12 cellular contexts compared by ENCODE assay signal in the genomic region with DNA sequence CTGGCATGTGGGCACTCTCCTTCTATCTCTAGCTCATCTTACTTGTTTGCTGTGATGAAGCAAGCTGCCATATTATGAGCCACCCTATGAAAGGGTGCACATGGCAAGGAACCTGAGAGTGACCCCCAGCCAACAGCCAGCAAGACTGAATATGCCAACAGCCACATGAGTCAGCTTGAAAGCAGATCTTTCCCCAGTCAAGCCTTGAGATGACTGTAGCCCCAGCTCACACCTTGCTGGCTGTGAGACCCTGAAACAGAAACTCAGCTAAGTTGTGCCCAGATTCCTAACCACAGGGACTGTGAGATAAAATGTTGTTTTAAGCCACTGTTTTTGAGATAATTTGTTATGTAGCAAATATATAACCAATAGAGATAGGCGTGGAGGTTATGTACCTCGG. TPM values are rescaled to one million over a fixed set of nuclear protein-coding genes. Genes with fewer than 3 reads are reported as not detected.
DNase-seq lines count a peak whose midpoint lies in the region; ATAC-seq and TF ChIP-seq lines count a peak whose summit lies in the region.
"Had no signal": no experiment of that assay in that cellular context is flagged by ENCODE, and none has a peak within 500 bp of the region (broad histone marks: within the 10 kb centered on the region; RNA-seq: fewer than 3 reads in every experiment).

No MANE protein-coding gene starts in this region.

- no peak overlapping the region for H3K4me3 ChIP-seq in SK-N-SH (ENCODE audit: low read depth in 2 of 2, low read length in 1 of 2)
- H3K4me3 ChIP-seq in smooth muscle cell = no peak overlapping the region
- H3K4me3 ChIP-seq: mucosa of descending colon had no signal

- H3K4me3 Mint-ChIP-seq in activated CD8-positive, alpha-beta T cell treated with anti-CD3 and anti-CD28 coated beads, Interleukin-2, amount 10 ng/mL, durations not matched to agents 7 days and 5 days = no peak overlapping the region
- H3K4me3 Mint-ChIP-seq: WTC11 had no signal

- H3K79me2 ChIP-seq in SK-N-SH (ENCODE audit: insufficient read depth) (no peaks in the 10 kb centered on the region), smooth muscle cell (ENCODE audit: low read depth) (no peaks in the 10 kb centered on the region)

- H3F3A ChIP-seq in SK-N-SH (replicated peaks; ENCODE audit: insufficient read depth) = peaks cover 7% of the 10 kb centered on the region
- no peaks in the 10 kb centered on the region for H3F3A ChIP-seq in smooth muscle cell (ENCODE audit: low read depth)

- CTCF ChIA-PET in SK-N-SH (lab: Yijun Ruan, JAX) = no interaction called here
- CTCF ChIA-PET in activated CD8-positive, alpha-beta T cell treated with anti-CD3 and anti-CD28 coated beads, Interleukin-2, amount 10 ng/mL, durations not matched to agents 7 days and 5 days (lab: Charles Lee) = no interaction called here

- H3K27me3 ChIP-seq in SK-N-SH (ENCODE audit: insufficient read depth) (no peaks in the 10 kb centered on the region), smooth muscle cell (ENCODE audit: low read depth) (no peaks in the 10 kb centered on the region)

- H3K36me3 Mint-ChIP-seq in activated CD8-positive, alpha-beta T cell treated with anti-CD3 and anti-CD28 coated beads, Interleukin-2, amount 10 ng/mL, durations not matched to agents 7 days and 5 days (ENCODE audit: low read depth) = peaks cover 2% of the 10 kb centered on the region

- no peaks in the 10 kb centered on the region for H3K9me2 ChIP-seq in SK-N-SH

- H3K27ac Mint-ChIP-seq in activated CD8-positive, alpha-beta T cell treated with anti-CD3 and anti-CD28 coated beads, Interleukin-2, amount 10 ng/mL, durations not matched to agents 7 days and 5 days = no peak overlapping the region
- H3K27ac Mint-ChIP-seq: WTC11 had no signal

- H3K4me1 ChIP-seq in SK-N-SH (ENCODE audit: control insufficient read depth in 1 of 2, insufficient read depth in 2 of 2, low read depth in 1 of 2, low read length in 1 of 2) (no peaks in the 10 kb centered on the region), smooth muscle cell (ENCODE audit: low read depth) (no peaks in the 10 kb centered on the region)

- no peak overlapping the region for H3K27ac ChIP-seq in SK-N-SH (ENCODE audit: low read depth in 2 of 2, low read length in 1 of 2)
- H3K27ac ChIP-seq in smooth muscle cell (ENCODE audit: low read depth) = no peak overlapping the region

- DNase-seq in SK-N-SH = no peak
- no peak for DNase-seq in activated CD8-positive, alpha-beta T cell treated with anti-CD3 and anti-CD28 coated beads, Interleukin-2, amount 10 ng/mL, durations not matched to agents 7 days and 5 days
- DNase-seq in stimulated activated CD4-positive, alpha-beta T cell treated with anti-CD3 and anti-CD28 coated beads, Interleukin-4, amount 100 ng/mL, for 1 hour = peak; percentile 10
- DNase-seq in smooth muscle cell (lab: John Stamatoyannopoulos, UW; ENCODE audit: unreplicated experiment) = no peak
- DNase-seq in NCI-H1694 treated with DMSO at 0.1 percent for 48 hours (lab: John Stamatoyannopoulos, UW) = no peak
- no peak for DNase-seq in HCEC 1CT
- DNase-seq: erythroblast, mucosa of descending colon, NCI-H2171 had no signal

- H3K9ac ChIP-seq in SK-N-SH (no peak overlapping the region), smooth muscle cell (ENCODE audit: low read depth) (no peak overlapping the region)

- TF ChIP-seq CTCF in SK-N-SH (IDR thresholded peaks at IDR 0.05) (no peak), smooth muscle cell (IDR thresholded peaks at IDR 0.05; ENCODE audit: borderline replicate concordance, insufficient read depth, poor library complexity, severe bottlenecking) (no peak)

- peak; percentile 3; the same call in 1 of the 3 replicates for ATAC-seq in SK-N-SH treated with all-trans-retinoic acid at 6 μM for 48 hours
- peak; percentile 76 for ATAC-seq in HG02798 (IDR thresholded peaks at IDR 0.05; ENCODE audit: poor library complexity, unreplicated experiment)
- peak; percentile 47 for ATAC-seq in activated CD8-positive, alpha-beta T cell treated with anti-CD3 and anti-CD28 coated beads, Interleukin-2, amount 10 ng/mL, durations not matched to agents 7 days and 5 days
- ATAC-seq: mucosa of descending colon, WTC11 had no signal

- H3K9me3 Mint-ChIP-seq in activated CD8-positive, alpha-beta T cell treated with anti-CD3 and anti-CD28 coated beads, Interleukin-2, amount 10 ng/mL, durations not matched to agents 7 days and 5 days (ENCODE audit: insufficient read depth) = no peaks in the 10 kb centered on the region
- H3K9me3 Mint-ChIP-seq: WTC11 had no signal

- peaks cover 9 to 30% of the 10 kb centered on the region in 2 experiments for H3K36me3 ChIP-seq in SK-N-SH (replicated peaks in 1 of 2; ENCODE audit: control insufficient read depth in 1 of 2, insufficient read depth in 2 of 2, low read length in 1 of 2)
- no peaks in the 10 kb centered on the region for H3K36me3 ChIP-seq in smooth muscle cell (ENCODE audit: low read depth)

- 86% methylated on average over 2 of the region's 2 CpGs for WGBS in SK-N-SH (ENCODE audit: low lambda C conversion rate)
- WGBS in smooth muscle cell (ENCODE audit: low lambda C conversion rate) = 94% methylated on average over 2 of the region's 2 CpGs

- H3K4me1 Mint-ChIP-seq in activated CD8-positive, alpha-beta T cell treated with anti-CD3 and anti-CD28 coated beads, Interleukin-2, amount 10 ng/mL, durations not matched to agents 7 days and 5 days (ENCODE audit: low read depth) = peaks cover 6% of the 10 kb centered on the region

- TF ChIP-seq EP300 in SK-N-SH (IDR thresholded peaks at IDR 0.05; ENCODE audit: borderline replicate concordance in 1 of 2, low read depth in 1 of 2, low read length in 1 of 2) = no peak

- TF ChIP-seq RAD21 in SK-N-SH (IDR thresholded peaks at IDR 0.05; ENCODE audit: low read length) = no peak

- H2AFZ ChIP-seq in SK-N-SH (ENCODE audit: low read depth) (no peak overlapping the region), smooth muscle cell (ENCODE audit: low read depth) (no peak overlapping the region)

- no peak overlapping the region for H3K4me2 ChIP-seq in SK-N-SH
- H3K4me2 ChIP-seq in smooth muscle cell = no peak overlapping the region

- H4K20me1 ChIP-seq in SK-N-SH (ENCODE audit: insufficient read depth) (no peaks in the 10 kb centered on the region), smooth muscle cell (ENCODE audit: low read depth) (no peaks in the 10 kb centered on the region)

- no peaks in the 10 kb centered on the region for H3K9me3 ChIP-seq in SK-N-SH
- H3K9me3 ChIP-seq in smooth muscle cell (replicated peaks; ENCODE audit: low read depth) = no peaks in the 10 kb centered on the region
- H3K9me3 ChIP-seq: mucosa of descending colon had no signal

- POLR2A ChIA-PET in SK-N-SH (lab: Yijun Ruan, JAX) = no interaction called here
- POLR2A ChIA-PET in activated CD8-positive, alpha-beta T cell treated with anti-CD3 and anti-CD28 coated beads, Interleukin-2, amount 10 ng/mL, durations not matched to agents 7 days and 5 days (lab: Charles Lee) = no interaction called here

- H3K27me3 Mint-ChIP-seq in activated CD8-positive, alpha-beta T cell treated with anti-CD3 and anti-CD28 coated beads, Interleukin-2, amount 10 ng/mL, durations not matched to agents 7 days and 5 days (ENCODE audit: low read depth) = no peaks in the 10 kb centered on the region

TF ChIP-seq in SK-N-SH treated with all-trans-retinoic acid at 6 μM for 48 hours, 23 proteins besides CTCF, POLR2A, EP300 and RAD21:
- TF ChIP-seq RARB (CRISPR knock-in tag; IDR thresholded peaks at IDR 0.05) = no peak
- TF ChIP-seq ESRRG (CRISPR knock-in tag; IDR thresholded peaks at IDR 0.05) = no peak
- no peak for TF ChIP-seq ZNF70 (CRISPR knock-in tag; IDR thresholded peaks at IDR 0.05)
- no peak for TF ChIP-seq CREB5 (CRISPR knock-in tag; IDR thresholded peaks at IDR 0.05; ENCODE audit: low read depth)

TF ChIP-seq in SK-N-SH, 30 proteins besides CTCF, POLR2A, EP300 and RAD21:
- no peak for TF ChIP-seq TEAD4 (IDR thresholded peaks at IDR 0.05; ENCODE audit: borderline replicate concordance, insufficient read depth)
- TF ChIP-seq GABPA (IDR thresholded peaks at IDR 0.05; ENCODE audit: low read depth) = no peak
- no peak for TF ChIP-seq MXI1 (IDR thresholded peaks at IDR 0.05; ENCODE audit: low read depth, low read length)
- no peak for TF ChIP-seq JUND (IDR thresholded peaks at IDR 0.05)
- TF ChIP-seq IRF3 (IDR thresholded peaks at IDR 0.05; ENCODE audit: low read depth, low read length) = no peak
- TF ChIP-seq, protein P1, sequence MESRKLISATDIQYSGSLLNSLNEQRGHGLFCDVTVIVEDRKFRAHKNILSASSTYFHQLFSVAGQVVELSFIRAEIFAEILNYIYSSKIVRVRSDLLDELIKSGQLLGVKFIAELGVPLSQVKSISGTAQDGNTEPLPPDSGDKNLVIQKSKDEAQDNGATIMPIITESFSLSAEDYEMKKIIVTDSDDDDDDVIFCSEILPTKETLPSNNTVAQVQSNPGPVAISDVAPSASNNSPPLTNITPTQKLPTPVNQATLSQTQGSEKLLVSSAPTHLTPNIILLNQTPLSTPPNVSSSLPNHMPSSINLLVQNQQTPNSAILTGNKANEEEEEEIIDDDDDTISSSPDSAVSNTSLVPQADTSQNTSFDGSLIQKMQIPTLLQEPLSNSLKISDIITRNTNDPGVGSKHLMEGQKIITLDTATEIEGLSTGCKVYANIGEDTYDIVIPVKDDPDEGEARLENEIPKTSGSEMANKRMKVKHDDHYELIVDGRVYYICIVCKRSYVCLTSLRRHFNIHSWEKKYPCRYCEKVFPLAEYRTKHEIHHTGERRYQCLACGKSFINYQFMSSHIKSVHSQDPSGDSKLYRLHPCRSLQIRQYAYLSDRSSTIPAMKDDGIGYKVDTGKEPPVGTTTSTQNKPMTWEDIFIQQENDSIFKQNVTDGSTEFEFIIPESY (IDR thresholded peaks at IDR 0.05; ENCODE audit: borderline replicate concordance, low read depth) = no peak
- TF ChIP-seq SMC3 (IDR thresholded peaks at IDR 0.05; ENCODE audit: low read depth, low read length) = no peak
- no peak for TF ChIP-seq TAF1 (IDR thresholded peaks at IDR 0.05; ENCODE audit: borderline replicate concordance, low read depth, low read length)

RNA-seq across cellular contexts. Expression of gene KDM5C, which starts 36.2 kb away (rescaled TPM):
- polyA plus RNA-seq in SK-N-SH (2012; rRNA removed) = 76.6 and 95.4 TPM in 2 replicates
- 31.2 and 45.3 TPM in 2 replicates for polyA plus RNA-seq in SK-N-SH (2012; cell fraction: cytosol; rRNA removed)
- polyA plus RNA-seq in SK-N-SH (2012; cell fraction: nucleus; rRNA removed) = 209 and 228 TPM in 2 replicates
- total RNA-seq in activated CD8-positive, alpha-beta T cell treated with anti-CD3 and anti-CD28 coated beads, Interleukin-2, amount 10 ng/mL, durations not matched to agents 7 days and 5 days = 10 to 100 TPM; 81.8 to 84.4 TPM
- 183 and 191 TPM in 2 replicates for total RNA-seq in smooth muscle cell
- 78.7 and 80.2 TPM in 2 replicates for polyA plus RNA-seq in smooth muscle cell

Comparison
In these comparisons a context has a peak if more than half of its experiments do, and no peak if none do; other contexts are left out.
1. ATAC-seq: peak in every context shown above with its lines; median percentile 76 in HG02798; 47 in activated CD8-positive, alpha-beta T cell treated with anti-CD3 and anti-CD28 coated beads, Interleukin-2, amount 10 ng/mL, durations not matched to agents 7 days and 5 days; 3 in SK-N-SH treated with all-trans-retinoic acid at 6 μM for 48 hours.